8 cellular contexts compared by ENCODE assay signal in the genomic region with DNA sequence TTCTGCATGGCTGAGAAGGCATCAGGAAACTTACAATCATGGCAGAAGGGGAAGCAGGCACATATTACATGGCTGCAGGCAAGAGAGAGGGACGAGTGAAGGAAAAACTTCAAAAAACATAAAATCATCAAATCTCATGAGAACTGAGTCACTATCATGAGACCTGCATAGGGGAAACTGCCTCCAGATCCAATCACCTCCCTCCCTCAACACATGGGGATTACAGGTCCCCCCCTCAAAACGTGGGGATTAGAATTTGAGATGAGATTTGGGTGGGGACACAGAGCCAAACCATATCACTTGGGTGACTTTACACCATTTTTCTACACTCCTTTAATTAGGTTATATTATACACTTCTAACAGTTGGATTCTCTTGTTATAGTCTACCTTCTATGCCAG.
"Had no signal": no experiment of that assay in that cellular context is flagged by ENCODE, and none has a peak within 500 bp of the region (broad histone marks: within the 10 kb centered on the region; RNA-seq: fewer than 3 reads in every experiment).

No MANE protein-coding gene starts in this region.

- H3K36me3 Mint-ChIP-seq: IgD-negative memory B cell had no signal

- FAIRE-seq: HepG2, HTR-8/SVneo had no signal

- DNase-seq: IMR-90, KBM-7, KG1 had no signal

- H3K27ac Mint-ChIP-seq: IgD-negative memory B cell had no signal

- H3K27ac ChIP-seq: HL-60, KMS-11 had no signal

- H3K4me2 ChIP-seq: KMS-11 had no signal

- H3K27me3 Mint-ChIP-seq: IgD-negative memory B cell had no signal

- H3K4me3 Mint-ChIP-seq: IgD-negative memory B cell had no signal

- H3K9ac ChIP-seq: KMS-11 had no signal

- ATAC-seq: HepG2 had no signal

- H3K4me1 Mint-ChIP-seq: IgD-negative memory B cell had no signal
